In genomic region chr4:62399242-62399641, GRCh38 we compare ENCODE assay signal across 9 cellular contexts.
DNase-seq lines count a peak whose midpoint lies in the region; ATAC-seq, FAIRE-seq and TF ChIP-seq lines count a peak whose summit lies in the region.
"Had no signal": no experiment of that assay in that cellular context is flagged by ENCODE, and none has a peak within 500 bp of the region (broad histone marks: within the 10 kb centered on the region; RNA-seq: fewer than 3 reads in every experiment).

No MANE protein-coding gene starts in this region.

- DNase-seq in right cardiac atrium (no peak), right atrium auricular region (ENCODE audit: low spot score) (no peak), SK-N-DZ (ENCODE audit: low spot score) (peak; percentile 11), urothelium cell line (ENCODE audit: low spot score) (peak; percentile 7), HuH-7 (ENCODE audit: low spot score) (no peak)
- DNase-seq in activated naive CD4-positive, alpha-beta T cell treated with Interleukin-2 at 50 U/mL for 16 hours: no peak
- DNase-seq: DMS79 treated with DMSO at 0.1 percent for 48 hours had no signal

- 6% methylated on average over 4 of the region's 4 CpGs for WGBS in right cardiac atrium

- no peak for TF ChIP-seq CTCF in right atrium auricular region (IDR thresholded peaks at IDR 0.05)

- H3K27ac ChIP-seq in right cardiac atrium (ENCODE audit: low read length) (no peak overlapping the region), right atrium auricular region (no peak overlapping the region)

- H3K4me1 ChIP-seq in right cardiac atrium (ENCODE audit: control insufficient read depth, insufficient read depth, low read length) (no peaks in the 10 kb centered on the region), right atrium auricular region (no peaks in the 10 kb centered on the region)

- H3K36me3 ChIP-seq in right atrium auricular region: no peaks in the 10 kb centered on the region

- no peaks in the 10 kb centered on the region for H3K9me3 ChIP-seq in right cardiac atrium (ENCODE audit: control insufficient read depth, low read length)
- H3K9me3 ChIP-seq in right atrium auricular region: no peaks in the 10 kb centered on the region

- H3K4me3 ChIP-seq in right cardiac atrium (ENCODE audit: low read length): no peak overlapping the region
- H3K4me3 ChIP-seq in right atrium auricular region: no peak overlapping the region

- no peak for FAIRE-seq in urothelium cell line (lab: Jason Lieb, UNC)

- H3K27me3 ChIP-seq in right cardiac atrium (ENCODE audit: control insufficient read depth, insufficient read depth): no peaks in the 10 kb centered on the region
- H3K27me3 ChIP-seq in right atrium auricular region: no peaks in the 10 kb centered on the region

- intact Hi-C loops in right cardiac atrium (cut with DNase I): no loop called here

- ATAC-seq in right cardiac atrium (peak; percentile 47 to 76), HG03378 (IDR thresholded peaks at IDR 0.05; ENCODE audit: unreplicated experiment) (peak; percentile 80), GM21381 (IDR thresholded peaks at IDR 0.05; ENCODE audit: unreplicated experiment) (no peak)

Comparison
In these comparisons a context has a peak if more than half of its experiments do, and no peak if none do; other contexts are left out.
1. DNase-seq: peak in SK-N-DZ (single experiment) and urothelium cell line (single experiment); none in right cardiac atrium (0 of 3), right atrium auricular region (single experiment), activated naive CD4-positive, alpha-beta T cell treated with Interleukin-2 at 50 U/mL for 16 hours (single experiment) and HuH-7 (single experiment).